7 cellular contexts compared by ENCODE assay signal in the genomic region with DNA sequence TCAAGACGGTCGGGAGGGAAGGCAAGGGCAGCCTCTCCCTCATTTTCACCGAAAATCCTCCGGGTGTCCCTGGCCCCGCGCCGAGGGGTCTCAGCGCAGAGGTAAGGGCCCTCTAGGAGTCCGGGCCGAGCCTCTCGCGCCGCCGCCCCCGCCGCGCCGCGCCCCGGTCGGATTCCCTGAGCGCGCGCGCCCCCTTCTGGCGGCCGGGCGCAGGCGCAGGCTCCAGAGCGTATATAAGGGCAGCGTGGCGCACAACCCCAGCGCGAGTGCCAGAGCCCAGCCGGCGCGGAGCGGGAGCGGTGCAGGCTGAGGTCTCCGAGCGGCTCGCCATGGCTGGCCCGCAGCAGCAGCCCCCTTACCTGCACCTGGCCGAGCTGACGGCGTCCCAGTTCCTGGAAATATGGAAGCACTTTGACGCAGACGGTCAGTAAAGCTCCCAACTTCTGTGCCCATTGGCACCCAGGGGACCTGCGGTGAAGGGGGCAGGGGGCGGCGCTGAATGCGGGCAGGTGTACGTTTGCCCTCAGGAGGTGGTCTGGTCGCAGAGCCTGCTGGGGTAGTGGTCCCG. TPM values are rescaled to one million over a fixed set of nuclear protein-coding genes. Genes with fewer than 3 reads are reported as not detected.
DNase-seq lines count a peak whose midpoint lies in the region; ATAC-seq, FAIRE-seq and TF ChIP-seq lines count a peak whose summit lies in the region.

A gene with protein sequence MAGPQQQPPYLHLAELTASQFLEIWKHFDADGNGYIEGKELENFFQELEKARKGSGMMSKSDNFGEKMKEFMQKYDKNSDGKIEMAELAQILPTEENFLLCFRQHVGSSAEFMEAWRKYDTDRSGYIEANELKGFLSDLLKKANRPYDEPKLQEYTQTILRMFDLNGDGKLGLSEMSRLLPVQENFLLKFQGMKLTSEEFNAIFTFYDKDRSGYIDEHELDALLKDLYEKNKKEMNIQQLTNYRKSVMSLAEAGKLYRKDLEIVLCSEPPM (plus strand): TSS at position 260 of the 568 bp plus-strand sequence. CDS start 70 bp downstream, at position 330.

- peak within 1 kb of the TSS; percentile 60 for H3K4me2 ChIP-seq in HepG2 (ENCODE audit: low read depth, low read length)

- TF ChIP-seq EP300 in HepG2 (IDR thresholded peaks at IDR 0.05; ENCODE audit: low read depth in 2 of 2, low read length in 2 of 2) (no peak), HepG2 (CRISPR knock-in tag; IDR thresholded peaks at IDR 0.05; ENCODE audit: borderline replicate concordance) (no peak)

- H3K9me3 Mint-ChIP-seq in chondrocyte (ENCODE audit: low read depth): no peaks in the 10 kb centered on the region

- no peaks in the 10 kb centered on the region; the same call in 1 of the 2 replicates for H4K20me1 ChIP-seq in HepG2 (ENCODE audit: insufficient read depth, low read length)

- no peak for FAIRE-seq in HepG2 (lab: Jason Lieb, UNC)

- in situ Hi-C loops in HepG2 (cut with HindIII; ENCODE audit: extremely low pct_ligation_motif_present, low pct_unique_long_range_greater_than_20kb): no loop called here

- CTCF ChIA-PET in HepG2 (lab: Yijun Ruan, JAX; ENCODE audit: low intra/inter-chr PET ratio, low total read pairs): interaction anchor here (1.1 kb wide), 1 partner anchor 144 kb away, joined by 4 read pairs; no protein-coding TSS in a partner anchor

- POLR2A ChIA-PET in HepG2 (lab: Yijun Ruan, JAX): no interaction called here

- H3K4me1 ChIP-seq in HepG2 (ENCODE audit: insufficient read depth, low read length): peaks cover 9% of the 10 kb centered on the region

- peaks cover 2 to 64% of the 10 kb centered on the region in 2 experiments; a peak in 4 of 5 replicates for H3K27me3 ChIP-seq in HepG2 (ENCODE audit: control insufficient read depth in 1 of 2, insufficient read depth in 2 of 2, low read length in 2 of 2)

- peaks cover 11% of the 10 kb centered on the region for H3K4me1 Mint-ChIP-seq in chondrocyte (ENCODE audit: low read depth)

- no peak for DNase-seq in HFF-Myc (ENCODE audit: extremely low read depth, low read depth)
- peak; percentile 10 for DNase-seq in NCI-H1105 (lab: John Stamatoyannopoulos, UW)
- peak; percentile 46 to 51 for DNase-seq in activated CD4-positive, alpha-beta T cell treated with anti-CD3 and anti-CD28 coated beads for 24 hours (ENCODE audit: low read depth in 2 of 2)
- no peak for DNase-seq in chondrocyte (ENCODE audit: low spot score)
- peak; percentile 43 for DNase-seq in HepG2 (ENCODE audit: low spot score)
- peak; percentile 62 for DNase-seq in stimulated activated CD4-positive, alpha-beta T cell treated with anti-CD3 and anti-CD28 coated beads, Interleukin-4, amount 100 ng/mL, for 24 hours

- no TSS peak for BruUV-seq in HepG2 (replicated peaks; lab: Mats Ljungman, UMichigan)

- H3K27ac Mint-ChIP-seq in chondrocyte (ENCODE audit: unreplicated experiment): no peak within 1 kb of the TSS

- peak; percentile 98 for TF ChIP-seq RAD21 in HepG2 (CRISPR knock-in tag; IDR thresholded peaks at IDR 0.05)

- H3K79me2 ChIP-seq in HepG2 (ENCODE audit: insufficient read depth, low read length): no peaks in the 10 kb centered on the region

- intact Hi-C loops in HepG2 (cut with micrococcal nuclease; ENCODE audit: unreplicated experiment): loop anchor here (5.0 kb wide), 1 partner anchor 141 kb away; no protein-coding TSS in a partner anchor

- peaks cover 29% of the 10 kb centered on the region for H3K27me3 Mint-ChIP-seq in chondrocyte (ENCODE audit: low read depth)

- WGBS in HepG2 (ENCODE audit: low lambda C conversion rate): 2% methylated on average over 28 of the region's 55 CpGs

- TF ChIP-seq POLR2A in HepG2 (IDR thresholded peaks at IDR 0.05; ENCODE audit: insufficient read depth in 1 of 2, low read depth in 2 of 2, low read length in 2 of 2): no peak

- H3K9ac ChIP-seq in HepG2 (ENCODE audit: insufficient read depth, low read depth, low read length): no peak within 1 kb of the TSS

- no peak within 1 kb of the TSS for H3K27ac ChIP-seq in HepG2 (ENCODE audit: extremely low read length, insufficient read depth, low read length)

- H3K9me3 ChIP-seq in HepG2 (ENCODE audit: low read length): no peaks in the 10 kb centered on the region

- no peaks in the 10 kb centered on the region for H3K36me3 ChIP-seq in HepG2 (replicated peaks in 1 of 2; ENCODE audit: control insufficient read depth in 1 of 2, insufficient read depth in 2 of 2, low read length in 2 of 2)

- H3K36me3 Mint-ChIP-seq in chondrocyte (ENCODE audit: low read depth): no peaks in the 10 kb centered on the region

- H3K4me3 Mint-ChIP-seq in chondrocyte (ENCODE audit: unreplicated experiment): peak within 1 kb of the TSS; percentile 61

- 0 out of 2 replicates have a peak within 1 kb of the TSS, but pooled peaks have one; percentile 2 for H3K4me3 ChIP-seq in HFF-Myc (replicated peaks; ENCODE audit: low read depth, low read length)
- H3K4me3 ChIP-seq in HepG2 (replicated peaks in 1 of 3; ENCODE audit: insufficient read depth in 1 of 3, low read depth in 2 of 3, low read length in 3 of 3): peak within 1 kb of the TSS in 1 of 3 experiments; percentile 45; a peak in 2 of 6 replicates

- no peak within 1 kb of the TSS for H2AFZ ChIP-seq in HepG2 (ENCODE audit: low read length)

- ATAC-seq in HepG2: peak; percentile 94

- peak; percentile 87 for TF ChIP-seq CTCF in GM12874 (IDR thresholded peaks at IDR 0.05; ENCODE audit: insufficient read depth, low read depth, low read length)
- TF ChIP-seq CTCF in HFF-Myc (IDR thresholded peaks at IDR 0.05; ENCODE audit: low read depth, low read length, missing control alignments): peak; percentile 62
- peak; percentile 96 for TF ChIP-seq CTCF in chondrocyte (IDR thresholded peaks at IDR 0.05)
- peak; percentile 89 for TF ChIP-seq CTCF in HepG2 (CRISPR knock-in tag; IDR thresholded peaks at IDR 0.05)

TF ChIP-seq in HepG2, 621 proteins besides CTCF, POLR2A, EP300 and RAD21 (continues in another document):
- TF ChIP-seq XRCC5 (optimal IDR thresholded peaks at IDR 0.05; ENCODE audit: low read length) (peak; percentile 88), ZFP90 (CRISPR knock-in tag; IDR thresholded peaks at IDR 0.05; ENCODE audit: borderline replicate concordance) (no peak), THAP11 (CRISPR knock-in tag; IDR thresholded peaks at IDR 0.05) (0 out of 2 replicates have a peak, but pooled peaks have one; percentile 25), POGZ (CRISPR knock-in tag; IDR thresholded peaks at IDR 0.05) (no peak), ELF3 (CRISPR knock-in tag; IDR thresholded peaks at IDR 0.05) (peak; percentile 53; the same call in 1 of the 2 replicates), ZNF780A (CRISPR knock-in tag; IDR thresholded peaks at IDR 0.05) (no peak), HMG20A (CRISPR knock-in tag; IDR thresholded peaks at IDR 0.05; ENCODE audit: borderline replicate concordance) (no peak), FOXJ3 (CRISPR knock-in tag; IDR thresholded peaks at IDR 0.05; ENCODE audit: borderline replicate concordance) (no peak), MIER2 (CRISPR knock-in tag; IDR thresholded peaks at IDR 0.05) (no peak), ZFY (CRISPR knock-in tag; IDR thresholded peaks at IDR 0.05) (peak; percentile 26; the same call in 1 of the 2 replicates), HES4 (CRISPR knock-in tag; IDR thresholded peaks at IDR 0.05; ENCODE audit: borderline replicate concordance) (0 out of 2 replicates have a peak, but pooled peaks have one; percentile 49), ZNF263 (CRISPR knock-in tag; IDR thresholded peaks at IDR 0.05) (no peak)
- TF ChIP-seq, protein P1, sequence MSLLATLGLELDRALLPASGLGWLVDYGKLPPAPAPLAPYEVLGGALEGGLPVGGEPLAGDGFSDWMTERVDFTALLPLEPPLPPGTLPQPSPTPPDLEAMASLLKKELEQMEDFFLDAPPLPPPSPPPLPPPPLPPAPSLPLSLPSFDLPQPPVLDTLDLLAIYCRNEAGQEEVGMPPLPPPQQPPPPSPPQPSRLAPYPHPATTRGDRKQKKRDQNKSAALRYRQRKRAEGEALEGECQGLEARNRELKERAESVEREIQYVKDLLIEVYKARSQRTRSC (CRISPR knock-in tag; IDR thresholded peaks at IDR 0.05; ENCODE audit: low read depth): no peak

RNA-seq across cellular contexts. Expression of the gene that starts here (rescaled TPM):
- total RNA-seq in chondrocyte (0.39 to 0.85 TPM in 2 of 3 replicates, not detected in the other), HepG2 (2016; rRNA removed; fragmentation: Illumina TruSeq; extraction: Trizol) (0.22 and 0.40 TPM in 2 replicates)
- not detected in 2 replicates for total RNA-seq in HepG2 (2016; cell fraction: cytosol; rRNA removed; fragmentation: Illumina TruSeq; extraction: Trizol; ENCODE audit: low read depth)
- total RNA-seq in HepG2 (2016; cell fraction: insoluble cytoplasmic fraction; rRNA removed; fragmentation: Illumina TruSeq; extraction: Trizol): 0.19 TPM in 1 of 2 replicates, not detected in the other
- total RNA-seq in HepG2 (2016; cell fraction: membrane; rRNA removed; fragmentation: Illumina TruSeq; extraction: Trizol): 0.22 TPM in 1 of 2 replicates, not detected in the other
- not detected in 2 replicates for total RNA-seq in HepG2 (2016; cell fraction: nucleus; rRNA removed; fragmentation: Illumina TruSeq; extraction: Trizol)
- polyA plus RNA-seq in HepG2 (2011; rRNA removed): 0.20 and 0.37 TPM in 2 replicates
- 0.12 and 0.18 TPM in 2 replicates for polyA plus RNA-seq in HepG2 (2011; cell fraction: cytosol; rRNA removed)
- polyA plus RNA-seq in HepG2 (2011; cell fraction: nucleus; rRNA removed): 0.17 TPM in 1 of 2 replicates, not detected in the other
- polyA plus RNA-seq in HepG2 (2012): 0.13 TPM in 1 of 2 replicates, not detected in the other
- 0.14 and 0.27 TPM in 2 replicates for polyA plus RNA-seq in HepG2 (2016; cell fraction: cytosol; fragmentation: Illumina TruSeq; extraction: Trizol; ENCODE audit: low read depth)
- 0.28 and 0.53 TPM in 2 replicates for polyA plus RNA-seq in HepG2 (2016; cell fraction: insoluble cytoplasmic fraction; fragmentation: Illumina TruSeq; extraction: Trizol; ENCODE audit: low read depth)
- polyA plus RNA-seq in HepG2 (2016; cell fraction: membrane; fragmentation: Illumina TruSeq; extraction: Trizol; ENCODE audit: low read depth): 0.15 and 0.26 TPM in 2 replicates
- 0.79 TPM in 1 of 2 replicates, not detected in the other for polyA plus RNA-seq in HepG2 (2016; cell fraction: nucleus; fragmentation: Illumina TruSeq; extraction: Trizol; ENCODE audit: insufficient read depth, low read depth)
- polyA minus RNA-seq in HepG2 (2011; rRNA and poly(A)+ RNA removed; ENCODE audit: low replicate concordance): not detected in 2 replicates
- polyA minus RNA-seq in HepG2 (2011; cell fraction: cytosol; rRNA and poly(A)+ RNA removed): not detected in 2 replicates
- polyA minus RNA-seq in HepG2 (2011; cell fraction: nucleus; rRNA and poly(A)+ RNA removed): not detected in 2 replicates

Comparison
In these comparisons a context has a peak if more than half of its experiments do, and no peak if none do; other contexts are left out.
1. Peak in DNase-seq, ATAC-seq and H3K4me2 ChIP-seq in HepG2; RNA of the gene not detected or under 1 TPM.
2. DNase-seq: peak in NCI-H1105 (single experiment), activated CD4-positive, alpha-beta T cell treated with anti-CD3 and anti-CD28 coated beads for 24 hours (2 of 2) and stimulated activated CD4-positive, alpha-beta T cell treated with anti-CD3 and anti-CD28 coated beads, Interleukin-4, amount 100 ng/mL, for 24 hours (single experiment); none in HFF-Myc (single experiment) and chondrocyte (single experiment).
3. Peak in every context shown above with its lines, with median percentiles within 50 percentile points of each other: CTCF ChIP-seq.